ENCODE assay signal across 31 cellular contexts in genomic region chr17:79978545-79978852, GRCh38. TPM values are rescaled to one million over a fixed set of nuclear protein-coding genes. Genes with fewer than 3 reads are reported as not detected.
DNase-seq lines count a peak whose midpoint lies in the region; ATAC-seq and TF ChIP-seq lines count a peak whose summit lies in the region.
"Had no signal": no experiment of that assay in that cellular context is flagged by ENCODE, and none has a peak within 500 bp of the region (broad histone marks: within the 10 kb centered on the region; RNA-seq: fewer than 3 reads in every experiment).

No MANE protein-coding gene starts in this region.

- H3K4me1 Mint-ChIP-seq in nephron progenitor cell, result peaks cover 72% of the 10 kb centered on the region
- H3K4me1 Mint-ChIP-seq: stimulated activated naive B cell treated with anti-CD40 and anti-IgM and Interleukin-4, amounts not matched to agents 10 μg/mL and 1 μg/mL and 100 μg/mL, for 72 hours had no signal

- ATAC-seq in GM18498 (IDR thresholded peaks at IDR 0.05; ENCODE audit: unreplicated experiment), result no peak
- ATAC-seq: activated CD8-positive, alpha-beta T cell treated with anti-CD3 and anti-CD28 coated beads, Interleukin-2, amount 10 ng/mL, durations not matched to agents 7 days and 5 days; activated naive CD4-positive, alpha-beta T cell treated with anti-CD3 and anti-CD28 coated beads, Interleukin-2, amount 50 U/mL, for 72 hours; esophagus mucosa; left cardiac atrium; Panc1; psoas muscle; stimulated activated naive B cell treated with anti-CD40 and anti-IgM and Interleukin-4, amounts not matched to agents 10 μg/mL and 1 μg/mL and 100 μg/mL, for 72 hours had no signal

- TF ChIP-seq CTCF in AG09319 (IDR thresholded peaks at IDR 0.05; ENCODE audit: low read depth, low read length) (no peak), astrocyte of the spinal cord (IDR thresholded peaks at IDR 0.05; ENCODE audit: low read depth, low read length) (no peak), fibroblast of villous mesenchyme (IDR thresholded peaks at IDR 0.05; ENCODE audit: insufficient read depth, low read depth, low read length) (no peak), nephron progenitor cell (IDR thresholded peaks at IDR 0.05) (no peak)

- H3K4me3 ChIP-seq in astrocyte of the spinal cord (ENCODE audit: low read depth, low read length), result no peak overlapping the region
- H3K4me3 ChIP-seq in fibroblast of villous mesenchyme (ENCODE audit: low read depth, low read length), result no peak overlapping the region
- H3K4me3 ChIP-seq: coronary artery, GM23248, psoas muscle, upper lobe of right lung had no signal

- H3K4me3 Mint-ChIP-seq in nephron progenitor cell, result no peak overlapping the region
- H3K4me3 Mint-ChIP-seq: activated CD8-positive, alpha-beta T cell treated with anti-CD3 and anti-CD28 coated beads, Interleukin-2, amount 10 ng/mL, durations not matched to agents 7 days and 5 days; CD4-positive, alpha-beta T cell; neural crest cell; stimulated activated naive B cell treated with anti-CD40 and anti-IgM and Interleukin-4, amounts not matched to agents 10 μg/mL and 1 μg/mL and 100 μg/mL, for 72 hours had no signal

- H3K36me3 Mint-ChIP-seq in nephron progenitor cell (ENCODE audit: low read depth), result peaks cover 9% of the 10 kb centered on the region
- H3K36me3 Mint-ChIP-seq: activated naive CD4-positive, alpha-beta T cell treated with anti-CD3 and anti-CD28 coated beads, Interleukin-2, amount 50 U/mL, for 72 hours; stimulated activated naive B cell treated with anti-CD40 and anti-IgM and Interleukin-4, amounts not matched to agents 10 μg/mL and 1 μg/mL and 100 μg/mL, for 72 hours had no signal

- intact Hi-C loops in posterior vena cava (cut with DNase I) (loop anchor here in 1 of 2 donors (10.0 kb wide), 1 partner anchor 594 kb away; no protein-coding TSS in a partner anchor), cardiac septum (cut with DNase I) (no loop called here)

- H3K27me3 Mint-ChIP-seq in nephron progenitor cell (ENCODE audit: low read depth, poor library complexity), result no peaks in the 10 kb centered on the region
- H3K27me3 Mint-ChIP-seq: CD4-positive, alpha-beta T cell; stimulated activated naive B cell treated with anti-CD40 and anti-IgM and Interleukin-4, amounts not matched to agents 10 μg/mL and 1 μg/mL and 100 μg/mL, for 72 hours had no signal

- no peak overlapping the region for H3K27ac Mint-ChIP-seq in nephron progenitor cell
- H3K27ac Mint-ChIP-seq: activated CD8-positive, alpha-beta T cell treated with anti-CD3 and anti-CD28 coated beads, Interleukin-2, amount 10 ng/mL, durations not matched to agents 7 days and 5 days; activated naive CD4-positive, alpha-beta T cell treated with anti-CD3 and anti-CD28 coated beads, Interleukin-2, amount 50 U/mL, for 72 hours; activated T-helper 2 cell treated with anti-CD3 and anti-CD28 coated beads, Interferon-gamma antibody, Interleukin-2, Interleukin-4, amounts not matched to agents 10 μg/mL and 5 μg/mL and 100 μg/mL, durations not matched to agents 14 hours and 24 hours and 36 hours; CD4-positive, alpha-beta T cell; stimulated activated naive B cell treated with anti-CD40 and anti-IgM and Interleukin-4, amounts not matched to agents 10 μg/mL and 1 μg/mL and 100 μg/mL, for 72 hours had no signal

- no peaks in the 10 kb centered on the region for H3K9me3 Mint-ChIP-seq in nephron progenitor cell
- H3K9me3 Mint-ChIP-seq: activated naive CD4-positive, alpha-beta T cell treated with anti-CD3 and anti-CD28 coated beads, Interleukin-2, amount 50 U/mL, for 72 hours; activated T-helper 2 cell treated with anti-CD3 and anti-CD28 coated beads, Interferon-gamma antibody, Interleukin-2, Interleukin-4, amounts not matched to agents 10 μg/mL and 5 μg/mL and 100 μg/mL, durations not matched to agents 14 hours and 24 hours and 36 hours; CD4-positive, alpha-beta T cell; neural crest cell; stimulated activated naive B cell treated with anti-CD40 and anti-IgM and Interleukin-4, amounts not matched to agents 10 μg/mL and 1 μg/mL and 100 μg/mL, for 72 hours had no signal

- DNase-seq in AG09319 (ENCODE audit: extremely low read depth, low read depth), result peak; percentile 14
- DNase-seq in astrocyte of the spinal cord (ENCODE audit: low read depth, low spot score), result peak; percentile 33
- DNase-seq in fibroblast of villous mesenchyme (ENCODE audit: low read depth), result peak; percentile 87
- peak; percentile 38 for DNase-seq in posterior vena cava (ENCODE audit: low spot score)
- no peak for DNase-seq in SKM-1 treated with dmso at 0.1 percent for 144 hours (lab: John Stamatoyannopoulos, UW; ENCODE audit: unreplicated experiment)
- DNase-seq in cardiac septum (ENCODE audit: low spot score), result no peak
- no peak for DNase-seq in nephron progenitor cell
- DNase-seq: 8988T; activated CD4-positive, alpha-beta T cell treated with anti-CD3 and anti-CD28 coated beads for 4 hours; activated CD8-positive, alpha-beta T cell treated with anti-CD3 and anti-CD28 coated beads, Interleukin-2, amount 10 ng/mL, durations not matched to agents 7 days and 5 days; AML-193; DMS79 treated with DMSO at 0.1 percent for 48 hours; GM23248; Kasumi-1; left cardiac atrium; MV-4-11; NCI-H1436; NCI-H345; psoas muscle; SHP77 treated with DMSO at 0.1 percent for 48 hours; stimulated activated naive B cell treated with anti-CD40 and anti-IgM and Interleukin-4, amounts not matched to agents 10 μg/mL and 1 μg/mL and 100 μg/mL, for 72 hours; T-helper 9 cell had no signal

- in situ Hi-C loops in astrocyte of the spinal cord (cut with HindIII; ENCODE audit: low sequenced_read_pairs), result loop anchor here (25.0 kb wide), 1 partner anchor 191 kb away; the partner anchor contains the start of genes CBX2 and CBX8

RNA-seq across cellular contexts. Expression of gene TBC1D16, which starts 57.2 kb away (rescaled TPM):
- 32.8 and 44.8 TPM in 2 replicates for total RNA-seq in fibroblast of villous mesenchyme
- 10 to 100 TPM; 38.9 to 57.9 TPM for total RNA-seq in posterior vena cava
- total RNA-seq in cardiac septum, result 17.1 TPM

RNA-seq across cellular contexts. Expression of gene CCDC40, which starts 57.9 kb away (rescaled TPM):
- total RNA-seq in fibroblast of villous mesenchyme (3.2 and 6.9 TPM in 2 replicates), posterior vena cava (10 to 100 TPM in 1 of 2 donors, 1 to 10 TPM in 1; 6.2 to 10.4 TPM), cardiac septum (9.0 TPM)
- total RNA-seq: activated CD8-positive, alpha-beta T cell treated with anti-CD3 and anti-CD28 coated beads, Interleukin-2, amount 10 ng/mL, durations not matched to agents 7 days and 5 days; activated T-helper 2 cell treated with anti-CD3 and anti-CD28 coated beads, Interferon-gamma antibody, Interleukin-2, Interleukin-4, amounts not matched to agents 10 μg/mL and 5 μg/mL and 100 μg/mL, durations not matched to agents 14 hours and 24 hours and 36 hours had no signal

Comparison
In these comparisons a context has a peak if more than half of its experiments do, and no peak if none do; other contexts are left out.
1. DNase-seq: peak in AG09319 (single experiment), astrocyte of the spinal cord (single experiment), fibroblast of villous mesenchyme (single experiment) and posterior vena cava (single experiment); none in SKM-1 treated with dmso at 0.1 percent for 144 hours (single experiment), cardiac septum (single experiment) and nephron progenitor cell (single experiment).